Comparison of ENCODE assay signal across 26 cellular contexts in genomic region chr14:67162390-67162789, GRCh38. TPM values are rescaled to one million over a fixed set of nuclear protein-coding genes. Genes with fewer than 3 reads are reported as not detected.
DNase-seq lines count a peak whose midpoint lies in the region; ATAC-seq, FAIRE-seq and TF ChIP-seq lines count a peak whose summit lies in the region.
"Had no signal": no experiment of that assay in that cellular context is flagged by ENCODE, and none has a peak within 500 bp of the region (broad histone marks: within the 10 kb centered on the region; RNA-seq: fewer than 3 reads in every experiment).

No MANE protein-coding gene starts in this region.

- TF ChIP-seq POLR2A in A549 (IDR thresholded peaks at IDR 0.05; ENCODE audit: low read length): no peak
- no peak for TF ChIP-seq POLR2A in K562 (conservative IDR thresholded peaks at IDR 0.05)

- FAIRE-seq in A549 (lab: Jason Lieb, UNC) (peak; percentile 46), K562 (lab: Jason Lieb, UNC) (no peak)
- FAIRE-seq: D721Med had no signal

- no TSS peak for BruUV-seq in A673 (replicated peaks; lab: Mats Ljungman, UMichigan)
- BruUV-seq in K562 (replicated peaks; lab: Mats Ljungman, UMichigan): no TSS peak

- no peaks in the 10 kb centered on the region for H3K79me2 ChIP-seq in K562 (ENCODE audit: control insufficient read depth, insufficient read depth, low read length)

- H3K9ac ChIP-seq in K562 (ENCODE audit: insufficient read depth in 1 of 2, low read depth in 2 of 2, low read length in 2 of 2): no peak overlapping the region
- H3K9ac ChIP-seq: BLaER1 treated with 17β-estradiol and CSF1 and Interleukin-3, amounts not matched to agents 10 nM and 100 nM; GM23248 had no signal

- intact Hi-C loops in A673 (cut with micrococcal nuclease; ENCODE audit: unreplicated experiment): no loop called here
- intact Hi-C loops in K562 (cut with micrococcal nuclease): no loop called here
- intact Hi-C loops in mucosa of descending colon (cut with DNase I, micrococcal nuclease): no loop called here

- H3K9me3 ChIP-seq in A549 (no peaks in the 10 kb centered on the region), A673 (ENCODE audit: low read depth, low read length, poor library complexity, severe bottlenecking) (no peaks in the 10 kb centered on the region), K562 (replicated peaks; ENCODE audit: control insufficient read depth, insufficient read depth, low read depth, low read length) (no peaks in the 10 kb centered on the region), mucosa of descending colon (no peaks in the 10 kb centered on the region)
- H3K9me3 ChIP-seq: BE2C; BLaER1 treated with 17β-estradiol and CSF1 and Interleukin-3, amounts not matched to agents 10 nM and 100 nM had no signal

- WGBS in A549 (ENCODE audit: missing lambda C conversion rate): 75% methylated on average over 5 of the region's 5 CpGs
- 28% methylated on average over 5 of the region's 5 CpGs for WGBS in K562 (ENCODE audit: insufficient coverage, low coverage, missing lambda C conversion rate)

- POLR2A ChIA-PET in A549 (lab: Yijun Ruan, JAX): no interaction called here
- POLR2A ChIA-PET in A673 (lab: Charles Lee; ENCODE audit: low non-redundant PET): no interaction called here
- POLR2A ChIA-PET in K562 (lab: Yijun Ruan, JAX): interaction anchor here (1.0 kb wide), 1 partner anchor 13 kb away, joined by 3 read pairs; no protein-coding TSS in a partner anchor

- no peaks in the 10 kb centered on the region for H4K20me1 ChIP-seq in K562 (replicated peaks; ENCODE audit: control insufficient read depth, insufficient read depth, low read length)
- H4K20me1 ChIP-seq: BLaER1 treated with 17β-estradiol and CSF1 and Interleukin-3, amounts not matched to agents 10 nM and 100 nM had no signal

- ATAC-seq in A549 (no peak), K562 (no peak), mucosa of descending colon (no peak), GM18873 (IDR thresholded peaks at IDR 0.05; ENCODE audit: low FRiP score, unreplicated experiment) (no peak)
- ATAC-seq: GM12878, HCT116 had no signal

- no peaks in the 10 kb centered on the region for H3K9me1 ChIP-seq in K562 (ENCODE audit: control insufficient read depth, insufficient read depth, low read length)

- peaks cover 4% of the 10 kb centered on the region for H3K4me1 ChIP-seq in A549
- H3K4me1 ChIP-seq in A673 (ENCODE audit: insufficient read depth, low read length, poor library complexity, severe bottlenecking): peaks cover 24% of the 10 kb centered on the region
- no peaks in the 10 kb centered on the region for H3K4me1 ChIP-seq in K562 (replicated peaks in 1 of 2; ENCODE audit: control insufficient read depth in 2 of 2, insufficient read depth in 2 of 2, low read length in 2 of 2)
- no peaks in the 10 kb centered on the region for H3K4me1 ChIP-seq in mucosa of descending colon (ENCODE audit: low read depth)
- H3K4me1 ChIP-seq: BE2C; BLaER1 treated with 17β-estradiol and CSF1 and Interleukin-3, amounts not matched to agents 10 nM and 100 nM had no signal

- no peak for TF ChIP-seq RAD21 in A549 (conservative IDR thresholded peaks at IDR 0.05 in 1 of 2, IDR thresholded peaks at IDR 0.05 in 1 of 2)
- no peak for TF ChIP-seq RAD21 in Ishikawa (IDR thresholded peaks at IDR 0.05; ENCODE audit: low read depth)
- TF ChIP-seq RAD21 in K562 (CRISPR knock-in tag; conservative IDR thresholded peaks at IDR 0.05 in 1 of 2, IDR thresholded peaks at IDR 0.05 in 1 of 2): no peak

- no peaks in the 10 kb centered on the region for H3K36me3 ChIP-seq in A673 (ENCODE audit: insufficient read depth, low read length, poor library complexity, severe bottlenecking)
- no peaks in the 10 kb centered on the region for H3K36me3 ChIP-seq in K562 (ENCODE audit: control insufficient read depth, insufficient read depth, low read length)
- no peaks in the 10 kb centered on the region for H3K36me3 ChIP-seq in mucosa of descending colon (ENCODE audit: low read depth)
- H3K36me3 ChIP-seq: BE2C; BLaER1 treated with 17β-estradiol and CSF1 and Interleukin-3, amounts not matched to agents 10 nM and 100 nM had no signal

- H3K4me3 ChIP-seq in A549 (no peak overlapping the region), A673 (ENCODE audit: low read depth, low read length, poor library complexity, severe bottlenecking) (no peak overlapping the region), K562 (no peak overlapping the region), mucosa of descending colon (no peak overlapping the region)
- H3K4me3 ChIP-seq: BLaER1 treated with 17β-estradiol and CSF1 and Interleukin-3, amounts not matched to agents 10 nM and 100 nM; GM12878; GM23248 had no signal

- H3K27me3 ChIP-seq in A673 (replicated peaks; ENCODE audit: insufficient read depth, low read depth, low read length, poor library complexity): no peaks in the 10 kb centered on the region
- no peaks in the 10 kb centered on the region for H3K27me3 ChIP-seq in K562 (ENCODE audit: control insufficient read depth in 2 of 2, insufficient read depth in 2 of 2, low read length in 2 of 2)
- H3K27me3 ChIP-seq: BE2C; BLaER1 treated with 17β-estradiol and CSF1 and Interleukin-3, amounts not matched to agents 10 nM and 100 nM had no signal

- TF ChIP-seq CTCF in A549 (IDR thresholded peaks at IDR 0.05): no peak
- no peak for TF ChIP-seq CTCF in A673 (conservative IDR thresholded peaks at IDR 0.05; ENCODE audit: low read depth, low read length)
- TF ChIP-seq CTCF in K562 (IDR thresholded peaks at IDR 0.05 in 2 of 3, conservative IDR thresholded peaks at IDR 0.05 in 1 of 3; ENCODE audit: insufficient read depth in 2 of 3, low read depth in 1 of 3, low read length in 3 of 3): no peak
- no peak for TF ChIP-seq CTCF in mucosa of descending colon (IDR thresholded peaks at IDR 0.05)

- H2AFZ ChIP-seq in K562 (ENCODE audit: low read depth, low read length): no peak overlapping the region
- H2AFZ ChIP-seq: GM23248 had no signal

- no peak overlapping the region for H3K27ac ChIP-seq in A549
- H3K27ac ChIP-seq in A673 (ENCODE audit: low read depth, low read length, poor library complexity, severe bottlenecking): peak overlapping the region; percentile 5
- H3K27ac ChIP-seq in K562 (ENCODE audit: extremely low read depth, low read depth, low read length): no peak overlapping the region
- H3K27ac ChIP-seq: BLaER1 treated with 17β-estradiol and CSF1 and Interleukin-3, amounts not matched to agents 10 nM and 100 nM; GM23248 had no signal

- no peak overlapping the region for H3K4me2 ChIP-seq in A549
- no peak overlapping the region for H3K4me2 ChIP-seq in K562 (ENCODE audit: insufficient read depth, low read length)
- H3K4me2 ChIP-seq: BLaER1 treated with 17β-estradiol and CSF1 and Interleukin-3, amounts not matched to agents 10 nM and 100 nM had no signal

- TF ChIP-seq EP300 in A549 (IDR thresholded peaks at IDR 0.05) (no peak), Ishikawa (IDR thresholded peaks at IDR 0.05; ENCODE audit: borderline replicate concordance) (no peak), K562 (IDR thresholded peaks at IDR 0.05; ENCODE audit: low read length) (no peak)

- in situ Hi-C loops in K562 (cut with MboI): no loop called here

- CTCF ChIA-PET in A549 (lab: Yijun Ruan, JAX): interaction anchor here (1.0 to 1.9 kb wide), 3 partner anchors 123 to 803 kb away, joined by 3 to 9 read pairs (median 4); no protein-coding TSS in a partner anchor
- CTCF ChIA-PET in A673 (lab: Charles Lee): no interaction called here
- CTCF ChIA-PET in K562 (lab: Yijun Ruan, JAX; ENCODE audit: low intra/inter-chr PET ratio): no interaction called here

- DNase-seq in A549 (ENCODE audit: low read depth in 1 of 2, low spot score in 1 of 2) (no peak), A673 (ENCODE audit: low spot score) (no peak), K562 (ENCODE audit: extremely low read depth in 1 of 4, low spot score in 3 of 4) (no peak), mucosa of gallbladder (ENCODE audit: low spot score) (no peak), NOMO-1 (lab: John Stamatoyannopoulos, UW; ENCODE audit: unreplicated experiment in 2 of 2) (no peak), mucosa of descending colon (no peak)
- DNase-seq: ACHN; AML-193; BE2C; CD4-positive, alpha-beta T cell; CD8-positive, alpha-beta memory T cell; DMS 273 treated with DMSO at 0.1 percent for 48 hours; DMS79; EL; GDM1; GM23248; H9 had no signal

TF ChIP-seq in A549, 52 proteins besides CTCF, POLR2A, EP300 and RAD21 (continues in another document):
- TF ChIP-seq CEBPB (IDR thresholded peaks at IDR 0.05): peak in 1 of 2 experiments; percentile 42; a peak in 2 of 4 replicates
- TF ChIP-seq EHMT2 (IDR thresholded peaks at IDR 0.05; ENCODE audit: low read depth): no peak

TF ChIP-seq in Ishikawa, 13 proteins besides CTCF, POLR2A, EP300 and RAD21 (continues in another document):
- TF ChIP-seq TEAD4 (IDR thresholded peaks at IDR 0.05) (no peak), ZBTB7A (IDR thresholded peaks at IDR 0.05; ENCODE audit: low read depth) (no peak)

TF ChIP-seq in K562, 482 proteins besides CTCF, POLR2A, EP300 and RAD21 (continues in another document):
- TF ChIP-seq CEBPG (CRISPR knock-in tag; IDR thresholded peaks at IDR 0.05) (no peak), CEBPG (tag; conservative IDR thresholded peaks at IDR 0.05 in 1 of 2, IDR thresholded peaks at IDR 0.05 in 1 of 2) (peak; percentile 52 to 73; a peak in 3 of 4 replicates)

RNA-seq across cellular contexts. Expression of gene GARIN2, which starts 26.9 kb away (rescaled TPM):
- polyA plus RNA-seq in A549 (2011; rRNA removed): not detected in 2 replicates
- polyA plus RNA-seq in A549 (2012; cell fraction: cytosol; rRNA removed): 0.01 TPM in 1 of 2 replicates, not detected in the other
- 0.06 and 0.13 TPM in 2 replicates for polyA plus RNA-seq in A549 (2012; cell fraction: nucleus; rRNA removed)
- 0.12 TPM in 1 of 3 replicates, not detected in the others for polyA plus RNA-seq in A549 (2017; fragmentation: RNase III; extraction: RNeasy Plus Mini Kit Qiagen cat#74134 plus additional on column Dnase treatment)
- not detected in 2 replicates for polyA minus RNA-seq in A549 (2011; rRNA and poly(A)+ RNA removed)
- 0.24 and 0.39 TPM in 2 replicates for total RNA-seq in A673 (2021)
- not detected in 2 replicates for total RNA-seq in K562 (2011; cell fraction: chromatin; rRNA removed; ENCODE audit: low replicate concordance)
- total RNA-seq in K562 (2011; cell fraction: nucleolus; rRNA removed): not detected in 2 replicates
- total RNA-seq in K562 (2011; cell fraction: nucleoplasm; rRNA removed): not detected in 2 replicates
- total RNA-seq in K562 (2014; rRNA removed): not detected in 2 replicates
- not detected in 2 replicates for total RNA-seq in K562 (2014; rRNA removed; fragmentation: Illumina TruSeq; extraction: Trizol)
- not detected in 2 replicates for total RNA-seq in K562 (2015; rRNA removed; fragmentation: Illumina TruSeq; extraction: Trizol)
- not detected in 2 replicates for total RNA-seq in K562 (2021)
- not detected in 2 replicates for polyA plus RNA-seq in K562 (2011; rRNA removed)
- polyA plus RNA-seq in K562 (2011; cell fraction: cytosol; rRNA removed): not detected in 2 replicates
- polyA plus RNA-seq in K562 (2011; cell fraction: nucleus; rRNA removed): not detected in 2 replicates
- 0.14 TPM in 1 of 2 replicates, not detected in the other for polyA plus RNA-seq in K562 (2012)
- polyA plus RNA-seq in K562 (2014; fragmentation: Illumina TruSeq; extraction: Trizol): 0.19 and 0.50 TPM in 2 replicates
- polyA plus RNA-seq in K562 (2014; fragmentation: Nextera tagmentation; extraction: Ambion mirVana): not detected
- polyA plus RNA-seq in K562 (2014; rRNA removed): not detected in 2 replicates
- not detected in 2 replicates for polyA minus RNA-seq in K562 (2011; rRNA and poly(A)+ RNA removed)
- not detected in 2 replicates for polyA minus RNA-seq in K562 (2011; cell fraction: cytosol; rRNA and poly(A)+ RNA removed)
- not detected in 2 replicates for polyA minus RNA-seq in K562 (2011; cell fraction: nucleus; rRNA and poly(A)+ RNA removed)
- total RNA-seq in mucosa of gallbladder: 0.17 TPM
- total RNA-seq in mucosa of descending colon: under 1 TPM in 1 of 3 donors, not detected in 2; 0.26 TPM
- total RNA-seq: A172; CD4-positive, alpha-beta T cell; CD8-positive, alpha-beta memory T cell; GM23248; H4; H9 had no signal
- polyA plus RNA-seq: CD14-positive monocyte; CD8-positive, alpha-beta memory T cell; GM23248 had no signal
